Comparison of ENCODE assay signal across 1 cellular context in the genomic region with DNA sequence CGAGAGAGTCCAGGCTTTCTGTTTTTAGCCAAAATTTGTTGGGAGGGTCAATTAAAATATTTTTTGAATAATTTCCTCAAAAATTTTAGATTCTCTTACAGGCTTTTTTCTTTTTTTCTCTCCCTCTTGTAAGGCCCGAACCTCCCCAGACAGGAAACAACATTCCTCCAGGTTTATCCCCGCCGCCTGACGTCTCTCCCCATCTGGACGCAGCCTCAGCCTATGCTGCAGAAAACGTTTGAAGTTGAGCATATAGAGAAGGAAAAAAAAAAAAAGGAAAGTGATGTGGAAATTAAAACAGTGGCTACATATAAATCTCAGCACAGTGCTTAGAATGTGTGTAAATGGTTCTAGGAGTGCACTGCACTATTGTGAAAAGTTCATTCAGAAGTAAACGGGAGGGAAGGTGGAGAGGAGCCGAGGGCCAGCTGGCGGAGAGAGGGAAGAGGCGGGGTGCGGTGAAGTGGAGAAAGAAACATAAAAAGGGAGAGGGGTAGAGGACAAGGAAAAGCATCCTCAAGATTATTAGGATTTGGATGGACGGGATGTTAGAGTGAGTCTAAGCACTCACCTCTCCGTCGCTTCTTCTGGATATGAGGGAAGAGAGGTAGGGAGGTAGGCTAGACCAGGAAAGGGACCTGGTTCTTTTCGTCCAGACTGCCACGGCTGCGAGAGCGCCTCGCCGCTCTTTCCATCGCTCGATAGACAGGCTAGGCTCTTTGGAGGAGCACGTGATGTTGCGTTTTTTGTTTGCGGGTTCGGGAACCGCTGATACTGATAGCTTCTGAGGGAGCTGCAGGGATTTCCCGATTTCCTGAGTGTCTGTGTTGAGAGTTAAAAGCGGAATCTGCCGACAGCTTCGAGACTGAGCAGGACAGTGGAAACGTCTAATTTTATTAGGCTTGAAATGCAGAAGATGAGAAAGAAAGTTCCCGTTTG.
TF ChIP-seq lines count a peak whose summit lies in the region.

No MANE protein-coding gene starts in this region.

TF ChIP-seq in K562, 482 proteins besides CTCF, POLR2A, EP300 and RAD21 (continued from another document and continues in another):
- TF ChIP-seq, protein P1, sequence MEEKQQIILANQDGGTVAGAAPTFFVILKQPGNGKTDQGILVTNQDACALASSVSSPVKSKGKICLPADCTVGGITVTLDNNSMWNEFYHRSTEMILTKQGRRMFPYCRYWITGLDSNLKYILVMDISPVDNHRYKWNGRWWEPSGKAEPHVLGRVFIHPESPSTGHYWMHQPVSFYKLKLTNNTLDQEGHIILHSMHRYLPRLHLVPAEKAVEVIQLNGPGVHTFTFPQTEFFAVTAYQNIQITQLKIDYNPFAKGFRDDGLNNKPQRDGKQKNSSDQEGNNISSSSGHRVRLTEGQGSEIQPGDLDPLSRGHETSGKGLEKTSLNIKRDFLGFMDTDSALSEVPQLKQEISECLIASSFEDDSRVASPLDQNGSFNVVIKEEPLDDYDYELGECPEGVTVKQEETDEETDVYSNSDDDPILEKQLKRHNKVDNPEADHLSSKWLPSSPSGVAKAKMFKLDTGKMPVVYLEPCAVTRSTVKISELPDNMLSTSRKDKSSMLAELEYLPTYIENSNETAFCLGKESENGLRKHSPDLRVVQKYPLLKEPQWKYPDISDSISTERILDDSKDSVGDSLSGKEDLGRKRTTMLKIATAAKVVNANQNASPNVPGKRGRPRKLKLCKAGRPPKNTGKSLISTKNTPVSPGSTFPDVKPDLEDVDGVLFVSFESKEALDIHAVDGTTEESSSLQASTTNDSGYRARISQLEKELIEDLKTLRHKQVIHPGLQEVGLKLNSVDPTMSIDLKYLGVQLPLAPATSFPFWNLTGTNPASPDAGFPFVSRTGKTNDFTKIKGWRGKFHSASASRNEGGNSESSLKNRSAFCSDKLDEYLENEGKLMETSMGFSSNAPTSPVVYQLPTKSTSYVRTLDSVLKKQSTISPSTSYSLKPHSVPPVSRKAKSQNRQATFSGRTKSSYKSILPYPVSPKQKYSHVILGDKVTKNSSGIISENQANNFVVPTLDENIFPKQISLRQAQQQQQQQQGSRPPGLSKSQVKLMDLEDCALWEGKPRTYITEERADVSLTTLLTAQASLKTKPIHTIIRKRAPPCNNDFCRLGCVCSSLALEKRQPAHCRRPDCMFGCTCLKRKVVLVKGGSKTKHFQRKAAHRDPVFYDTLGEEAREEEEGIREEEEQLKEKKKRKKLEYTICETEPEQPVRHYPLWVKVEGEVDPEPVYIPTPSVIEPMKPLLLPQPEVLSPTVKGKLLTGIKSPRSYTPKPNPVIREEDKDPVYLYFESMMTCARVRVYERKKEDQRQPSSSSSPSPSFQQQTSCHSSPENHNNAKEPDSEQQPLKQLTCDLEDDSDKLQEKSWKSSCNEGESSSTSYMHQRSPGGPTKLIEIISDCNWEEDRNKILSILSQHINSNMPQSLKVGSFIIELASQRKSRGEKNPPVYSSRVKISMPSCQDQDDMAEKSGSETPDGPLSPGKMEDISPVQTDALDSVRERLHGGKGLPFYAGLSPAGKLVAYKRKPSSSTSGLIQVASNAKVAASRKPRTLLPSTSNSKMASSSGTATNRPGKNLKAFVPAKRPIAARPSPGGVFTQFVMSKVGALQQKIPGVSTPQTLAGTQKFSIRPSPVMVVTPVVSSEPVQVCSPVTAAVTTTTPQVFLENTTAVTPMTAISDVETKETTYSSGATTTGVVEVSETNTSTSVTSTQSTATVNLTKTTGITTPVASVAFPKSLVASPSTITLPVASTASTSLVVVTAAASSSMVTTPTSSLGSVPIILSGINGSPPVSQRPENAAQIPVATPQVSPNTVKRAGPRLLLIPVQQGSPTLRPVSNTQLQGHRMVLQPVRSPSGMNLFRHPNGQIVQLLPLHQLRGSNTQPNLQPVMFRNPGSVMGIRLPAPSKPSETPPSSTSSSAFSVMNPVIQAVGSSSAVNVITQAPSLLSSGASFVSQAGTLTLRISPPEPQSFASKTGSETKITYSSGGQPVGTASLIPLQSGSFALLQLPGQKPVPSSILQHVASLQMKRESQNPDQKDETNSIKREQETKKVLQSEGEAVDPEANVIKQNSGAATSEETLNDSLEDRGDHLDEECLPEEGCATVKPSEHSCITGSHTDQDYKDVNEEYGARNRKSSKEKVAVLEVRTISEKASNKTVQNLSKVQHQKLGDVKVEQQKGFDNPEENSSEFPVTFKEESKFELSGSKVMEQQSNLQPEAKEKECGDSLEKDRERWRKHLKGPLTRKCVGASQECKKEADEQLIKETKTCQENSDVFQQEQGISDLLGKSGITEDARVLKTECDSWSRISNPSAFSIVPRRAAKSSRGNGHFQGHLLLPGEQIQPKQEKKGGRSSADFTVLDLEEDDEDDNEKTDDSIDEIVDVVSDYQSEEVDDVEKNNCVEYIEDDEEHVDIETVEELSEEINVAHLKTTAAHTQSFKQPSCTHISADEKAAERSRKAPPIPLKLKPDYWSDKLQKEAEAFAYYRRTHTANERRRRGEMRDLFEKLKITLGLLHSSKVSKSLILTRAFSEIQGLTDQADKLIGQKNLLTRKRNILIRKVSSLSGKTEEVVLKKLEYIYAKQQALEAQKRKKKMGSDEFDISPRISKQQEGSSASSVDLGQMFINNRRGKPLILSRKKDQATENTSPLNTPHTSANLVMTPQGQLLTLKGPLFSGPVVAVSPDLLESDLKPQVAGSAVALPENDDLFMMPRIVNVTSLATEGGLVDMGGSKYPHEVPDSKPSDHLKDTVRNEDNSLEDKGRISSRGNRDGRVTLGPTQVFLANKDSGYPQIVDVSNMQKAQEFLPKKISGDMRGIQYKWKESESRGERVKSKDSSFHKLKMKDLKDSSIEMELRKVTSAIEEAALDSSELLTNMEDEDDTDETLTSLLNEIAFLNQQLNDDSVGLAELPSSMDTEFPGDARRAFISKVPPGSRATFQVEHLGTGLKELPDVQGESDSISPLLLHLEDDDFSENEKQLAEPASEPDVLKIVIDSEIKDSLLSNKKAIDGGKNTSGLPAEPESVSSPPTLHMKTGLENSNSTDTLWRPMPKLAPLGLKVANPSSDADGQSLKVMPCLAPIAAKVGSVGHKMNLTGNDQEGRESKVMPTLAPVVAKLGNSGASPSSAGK (IDR thresholded peaks at IDR 0.05): peak; percentile 72
- TF ChIP-seq CBFA2T2 (conservative IDR thresholded peaks at IDR 0.05) (0 out of 2 replicates have a peak, but pooled peaks have one; percentile 16), ILK (tag; IDR thresholded peaks at IDR 0.05; ENCODE audit: borderline replicate concordance, low read depth) (no peak), KLF13 (tag; IDR thresholded peaks at IDR 0.05; ENCODE audit: borderline replicate concordance, low read depth) (no peak), EHMT2 (IDR thresholded peaks at IDR 0.05) (0 out of 2 replicates have a peak, but pooled peaks have one; percentile 43), NRF1 (conservative IDR thresholded peaks at IDR 0.05 in 1 of 2, IDR thresholded peaks at IDR 0.05 in 1 of 2) (0 out of 4 replicates have a peak, but pooled peaks of 1 of the 2 experiments have one; percentile 4), CXXC5 (CRISPR knock-in tag; IDR thresholded peaks at IDR 0.05) (0 out of 2 replicates have a peak, but pooled peaks have one; percentile 18)
- TF ChIP-seq, protein P2, sequence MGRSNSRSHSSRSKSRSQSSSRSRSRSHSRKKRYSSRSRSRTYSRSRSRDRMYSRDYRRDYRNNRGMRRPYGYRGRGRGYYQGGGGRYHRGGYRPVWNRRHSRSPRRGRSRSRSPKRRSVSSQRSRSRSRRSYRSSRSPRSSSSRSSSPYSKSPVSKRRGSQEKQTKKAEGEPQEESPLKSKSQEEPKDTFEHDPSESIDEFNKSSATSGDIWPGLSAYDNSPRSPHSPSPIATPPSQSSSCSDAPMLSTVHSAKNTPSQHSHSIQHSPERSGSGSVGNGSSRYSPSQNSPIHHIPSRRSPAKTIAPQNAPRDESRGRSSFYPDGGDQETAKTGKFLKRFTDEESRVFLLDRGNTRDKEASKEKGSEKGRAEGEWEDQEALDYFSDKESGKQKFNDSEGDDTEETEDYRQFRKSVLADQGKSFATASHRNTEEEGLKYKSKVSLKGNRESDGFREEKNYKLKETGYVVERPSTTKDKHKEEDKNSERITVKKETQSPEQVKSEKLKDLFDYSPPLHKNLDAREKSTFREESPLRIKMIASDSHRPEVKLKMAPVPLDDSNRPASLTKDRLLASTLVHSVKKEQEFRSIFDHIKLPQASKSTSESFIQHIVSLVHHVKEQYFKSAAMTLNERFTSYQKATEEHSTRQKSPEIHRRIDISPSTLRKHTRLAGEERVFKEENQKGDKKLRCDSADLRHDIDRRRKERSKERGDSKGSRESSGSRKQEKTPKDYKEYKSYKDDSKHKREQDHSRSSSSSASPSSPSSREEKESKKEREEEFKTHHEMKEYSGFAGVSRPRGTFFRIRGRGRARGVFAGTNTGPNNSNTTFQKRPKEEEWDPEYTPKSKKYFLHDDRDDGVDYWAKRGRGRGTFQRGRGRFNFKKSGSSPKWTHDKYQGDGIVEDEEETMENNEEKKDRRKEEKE (IDR thresholded peaks at IDR 0.05; ENCODE audit: borderline replicate concordance in 1 of 2, control insufficient read depth in 1 of 2, low read depth in 2 of 2, low read length in 1 of 2): 0 out of 4 replicates have a peak, but pooled peaks of 1 of the 2 experiments have one; percentile 61
- TF ChIP-seq, protein P3, sequence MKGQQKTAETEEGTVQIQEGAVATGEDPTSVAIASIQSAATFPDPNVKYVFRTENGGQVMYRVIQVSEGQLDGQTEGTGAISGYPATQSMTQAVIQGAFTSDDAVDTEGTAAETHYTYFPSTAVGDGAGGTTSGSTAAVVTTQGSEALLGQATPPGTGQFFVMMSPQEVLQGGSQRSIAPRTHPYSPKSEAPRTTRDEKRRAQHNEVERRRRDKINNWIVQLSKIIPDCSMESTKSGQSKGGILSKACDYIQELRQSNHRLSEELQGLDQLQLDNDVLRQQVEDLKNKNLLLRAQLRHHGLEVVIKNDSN (CRISPR knock-in tag; IDR thresholded peaks at IDR 0.05): peak; percentile 63
- TF ChIP-seq, protein P4, sequence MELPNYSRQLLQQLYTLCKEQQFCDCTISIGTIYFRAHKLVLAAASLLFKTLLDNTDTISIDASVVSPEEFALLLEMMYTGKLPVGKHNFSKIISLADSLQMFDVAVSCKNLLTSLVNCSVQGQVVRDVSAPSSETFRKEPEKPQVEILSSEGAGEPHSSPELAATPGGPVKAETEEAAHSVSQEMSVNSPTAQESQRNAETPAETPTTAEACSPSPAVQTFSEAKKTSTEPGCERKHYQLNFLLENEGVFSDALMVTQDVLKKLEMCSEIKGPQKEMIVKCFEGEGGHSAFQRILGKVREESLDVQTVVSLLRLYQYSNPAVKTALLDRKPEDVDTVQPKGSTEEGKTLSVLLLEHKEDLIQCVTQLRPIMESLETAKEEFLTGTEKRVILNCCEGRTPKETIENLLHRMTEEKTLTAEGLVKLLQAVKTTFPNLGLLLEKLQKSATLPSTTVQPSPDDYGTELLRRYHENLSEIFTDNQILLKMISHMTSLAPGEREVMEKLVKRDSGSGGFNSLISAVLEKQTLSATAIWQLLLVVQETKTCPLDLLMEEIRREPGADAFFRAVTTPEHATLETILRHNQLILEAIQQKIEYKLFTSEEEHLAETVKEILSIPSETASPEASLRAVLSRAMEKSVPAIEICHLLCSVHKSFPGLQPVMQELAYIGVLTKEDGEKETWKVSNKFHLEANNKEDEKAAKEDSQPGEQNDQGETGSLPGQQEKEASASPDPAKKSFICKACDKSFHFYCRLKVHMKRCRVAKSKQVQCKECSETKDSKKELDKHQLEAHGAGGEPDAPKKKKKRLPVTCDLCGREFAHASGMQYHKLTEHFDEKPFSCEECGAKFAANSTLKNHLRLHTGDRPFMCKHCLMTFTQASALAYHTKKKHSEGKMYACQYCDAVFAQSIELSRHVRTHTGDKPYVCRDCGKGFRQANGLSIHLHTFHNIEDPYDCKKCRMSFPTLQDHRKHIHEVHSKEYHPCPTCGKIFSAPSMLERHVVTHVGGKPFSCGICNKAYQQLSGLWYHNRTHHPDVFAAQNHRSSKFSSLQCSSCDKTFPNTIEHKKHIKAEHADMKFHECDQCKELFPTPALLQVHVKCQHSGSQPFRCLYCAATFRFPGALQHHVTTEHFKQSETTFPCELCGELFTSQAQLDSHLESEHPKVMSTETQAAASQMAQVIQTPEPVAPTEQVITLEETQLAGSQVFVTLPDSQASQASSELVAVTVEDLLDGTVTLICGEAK (IDR thresholded peaks at IDR 0.05): peak; percentile 56; the same call in 1 of the 2 replicates
- TF ChIP-seq, protein P4 (CRISPR knock-in tag; IDR thresholded peaks at IDR 0.05): no peak
- TF ChIP-seq, protein P5, sequence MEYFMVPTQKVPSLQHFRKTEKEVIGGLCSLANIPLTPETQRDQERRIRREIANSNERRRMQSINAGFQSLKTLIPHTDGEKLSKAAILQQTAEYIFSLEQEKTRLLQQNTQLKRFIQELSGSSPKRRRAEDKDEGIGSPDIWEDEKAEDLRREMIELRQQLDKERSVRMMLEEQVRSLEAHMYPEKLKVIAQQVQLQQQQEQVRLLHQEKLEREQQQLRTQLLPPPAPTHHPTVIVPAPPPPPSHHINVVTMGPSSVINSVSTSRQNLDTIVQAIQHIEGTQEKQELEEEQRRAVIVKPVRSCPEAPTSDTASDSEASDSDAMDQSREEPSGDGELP (CRISPR knock-in tag; IDR thresholded peaks at IDR 0.05; ENCODE audit: borderline replicate concordance): peak; percentile 63; the same call in 1 of the 2 replicates
